16 cellular contexts compared by ENCODE assay signal in genomic region chr11:46302866-46303265, GRCh38. TPM values are rescaled to one million over a fixed set of nuclear protein-coding genes. Genes with fewer than 3 reads are reported as not detected.
DNase-seq lines count a peak whose midpoint lies in the region; ATAC-seq and TF ChIP-seq lines count a peak whose summit lies in the region.
"Had no signal": no experiment of that assay in that cellular context is flagged by ENCODE, and none has a peak within 500 bp of the region (broad histone marks: within the 10 kb centered on the region; RNA-seq: fewer than 3 reads in every experiment).

No MANE protein-coding gene starts in this region.

- H3K36me3 ChIP-seq in SJCRH30, result no peaks in the 10 kb centered on the region
- H3K36me3 ChIP-seq: BLaER1 had no signal

- CTCF ChIA-PET in RWPE1 (lab: Yijun Ruan, JAX), result interaction anchor here (1.5 kb wide), 1 partner anchor 63 kb away, joined by 3 read pairs; no protein-coding TSS in a partner anchor

- H3K4me1 ChIP-seq in SJCRH30, result no peaks in the 10 kb centered on the region
- H3K4me1 ChIP-seq: left ventricle myocardium inferior had no signal

- no peak for TF ChIP-seq CTCF in RWPE1 (conservative IDR thresholded peaks at IDR 0.05; ENCODE audit: low read depth)

- POLR2A ChIA-PET in RWPE1 (lab: Yijun Ruan, JAX; ENCODE audit: low non-redundant PET), result no interaction called here

- DNase-seq in RWPE1 (ENCODE audit: low spot score), result no peak
- DNase-seq in NCI-H187 treated with DMSO at 0.1 percent for 48 hours (lab: John Stamatoyannopoulos, UW), result no peak
- no peak for DNase-seq in SJCRH30
- DNase-seq in DMS79 (lab: John Stamatoyannopoulos, UW), result no peak
- DNase-seq: activated CD4-positive, alpha-beta T cell treated with anti-CD3 and anti-CD28 coated beads, Interleukin-2, amount 50 U/mL, for 48 hours; dorsolateral prefrontal cortex; left ventricle myocardium inferior; NCI-H446 treated with DMSO at 0.1 percent for 48 hours; stimulated activated CD4-positive, alpha-beta T cell treated with anti-CD3 and anti-CD28 coated beads, Interleukin-2, amount 100 ng/mL, for 24 hours; stomach had no signal

- H3K27me3 ChIP-seq in SJCRH30, result no peaks in the 10 kb centered on the region
- H3K27me3 ChIP-seq: BLaER1, stomach had no signal

- ATAC-seq in GM18511 (IDR thresholded peaks at IDR 0.05; ENCODE audit: unreplicated experiment) (peak; percentile 93), GM21390 (IDR thresholded peaks at IDR 0.05; ENCODE audit: unreplicated experiment) (peak; percentile 78), HG03097 (IDR thresholded peaks at IDR 0.05; ENCODE audit: low FRiP score, unreplicated experiment) (peak; percentile 75), SK-N-SH treated with all-trans-retinoic acid at 6 μM for 48 hours (no peak)

- H3K9me3 ChIP-seq in SJCRH30 (replicated peaks), result no peaks in the 10 kb centered on the region
- H3K9me3 ChIP-seq: BLaER1, left ventricle myocardium inferior, stomach had no signal

- H3K27ac ChIP-seq in RWPE1 (peak overlapping the region; percentile 12), SJCRH30 (no peak overlapping the region)
- H3K27ac ChIP-seq: BLaER1, dorsolateral prefrontal cortex, KMS-11, left ventricle myocardium inferior, stomach had no signal

- H3K4me3 ChIP-seq in SJCRH30, result no peak overlapping the region
- H3K4me3 ChIP-seq: BLaER1, dorsolateral prefrontal cortex, left ventricle myocardium inferior, stomach had no signal

TF ChIP-seq in SK-N-SH treated with all-trans-retinoic acid at 6 μM for 48 hours, 23 proteins besides CTCF, POLR2A, EP300 and RAD21:
- TF ChIP-seq ARNTL (CRISPR knock-in tag; IDR thresholded peaks at IDR 0.05; ENCODE audit: borderline replicate concordance, low read depth) (no peak), ESRRG (CRISPR knock-in tag; IDR thresholded peaks at IDR 0.05) (no peak), ZNF70 (CRISPR knock-in tag; IDR thresholded peaks at IDR 0.05) (no peak), BACH2 (CRISPR knock-in tag; IDR thresholded peaks at IDR 0.05; ENCODE audit: borderline replicate concordance) (no peak), ISL1 (CRISPR knock-in tag; IDR thresholded peaks at IDR 0.05) (no peak), OSR1 (CRISPR knock-in tag; IDR thresholded peaks at IDR 0.05) (no peak), ZNF8 (CRISPR knock-in tag; IDR thresholded peaks at IDR 0.05) (no peak), ZC3H10 (CRISPR knock-in tag; IDR thresholded peaks at IDR 0.05) (no peak), GLIS3 (CRISPR knock-in tag; IDR thresholded peaks at IDR 0.05) (no peak), SNAI2 (CRISPR knock-in tag; IDR thresholded peaks at IDR 0.05) (no peak)

RNA-seq across cellular contexts. Expression of gene CREB3L1, which starts 25.4 kb away (rescaled TPM):
- total RNA-seq in SJCRH30 (2014; rRNA removed; shearing (Covaris generic)), result 0.30 and 0.34 TPM in 2 replicates

RNA-seq across cellular contexts. Expression of gene DGKZ, which starts 44.4 kb away (rescaled TPM):
- total RNA-seq in SJCRH30 (2014; rRNA removed; shearing (Covaris generic)), result 34.2 and 42.1 TPM in 2 replicates
